8 cellular contexts compared by ENCODE assay signal in genomic region chr5:133051547-133052316, GRCh38. TPM values are rescaled to one million over a fixed set of nuclear protein-coding genes. Genes with fewer than 3 reads are reported as not detected.
A peak's percentile ranks its signal among the peaks of the same experiment; 100 is the strongest.
DNase-seq lines count a peak whose midpoint lies in the region; ATAC-seq and TF ChIP-seq lines count a peak whose summit lies in the region.

TSS of gene HSPA4 (plus strand) at chr5:133052013. CDS start at chr5:133052251, 238 bp downstream.

- 0% methylated on average over 48 to 68 of the region's 68 CpGs for WGBS in ovary, 3 donors
- 1% methylated on average over 36 to 46 of the region's 68 CpGs for WGBS in thyroid gland, 2 donors

- no peaks in the 10 kb centered on the region for H3K36me3 ChIP-seq in ovary
- no peaks in the 10 kb centered on the region for H3K36me3 ChIP-seq in thyroid gland

- H3K4me1 ChIP-seq in ovary (ENCODE audit: insufficient read depth): peaks cover 4% of the 10 kb centered on the region
- H3K4me1 ChIP-seq in thyroid gland: peaks cover 13 to 27% of the 10 kb centered on the region in 2 donors

- ATAC-seq in HG02759 (IDR thresholded peaks at IDR 0.05; ENCODE audit: unreplicated experiment) (peak; percentile 84), Right ventricle myocardium inferior (peak; percentile 94)

- TF ChIP-seq POLR2A in ovary (IDR thresholded peaks at IDR 0.05) (peak; percentile 94), thyroid gland (IDR thresholded peaks at IDR 0.05) (peak; percentile 79 to 97)

- H3K27ac ChIP-seq in ovary (peak within 1 kb of the TSS; percentile 93 to 98), thyroid gland (peak within 1 kb of the TSS; percentile 95 to 100 (median 100))

- TF ChIP-seq CTCF in GM12864 (IDR thresholded peaks at IDR 0.05; ENCODE audit: low read depth, low read length, missing control alignments) (no peak), ovary (IDR thresholded peaks at IDR 0.05) (peak in 1 of 3 donors; percentile 29), thyroid gland (IDR thresholded peaks at IDR 0.05) (peak in 1 of 6 experiments; percentile 2)

- H3K9me3 ChIP-seq in ovary (no peaks in the 10 kb centered on the region), thyroid gland (no peaks in the 10 kb centered on the region)

- peak; percentile 63 for TF ChIP-seq EP300 in ovary (IDR thresholded peaks at IDR 0.05)

- H3K4me3 ChIP-seq in GM12864 (ENCODE audit: low read depth, low read length) (peak within 1 kb of the TSS; percentile 83), ovary (peak within 1 kb of the TSS; percentile 93), thyroid gland (replicated peaks in 1 of 3) (peak within 1 kb of the TSS; percentile 77 to 99 (median 99))

- intact Hi-C loops in Right ventricle myocardium inferior (cut with DNase I) (loop anchor here (2.0 kb wide), 1 partner anchor 89 kb away; the partner anchor contains the start of gene AFF4), ovary (cut with DNase I) (loop anchor here in 1 of 4 donors (5.0 kb wide), 1 partner anchor 89 kb away; the partner anchor contains the start of gene AFF4), thyroid gland (cut with DNase I) (loop anchor here (10.0 kb wide), 2 partner anchors 87 to 557 kb away; partner anchors contain the start of genes AFF4 and IRF1)

- DNase-seq in GM12864 (ENCODE audit: low read depth) (peak; percentile 96), NCI-H1417 (lab: John Stamatoyannopoulos, UW) (peak; percentile 91 to 97 (median 97)), SW 1271 (lab: John Stamatoyannopoulos, UW) (peak; percentile 98 to 99), Right ventricle myocardium inferior (ENCODE audit: missing footprints) (peak; percentile 98), ovary (peak; percentile 97 to 99 (median 98)), thyroid gland (peak; percentile 98 to 99)
- DNase-seq in activated naive CD8-positive, alpha-beta T cell treated with anti-CD3 and anti-CD28 coated beads, Interleukin-2, amount 50 U/mL, for 16 hours (ENCODE audit: low read depth, low spot score): peak; percentile 86

- H3K27me3 ChIP-seq in ovary (no peaks in the 10 kb centered on the region), thyroid gland (no peaks in the 10 kb centered on the region)

RNA-seq across cellular contexts. Expression of gene HSPA4, which starts in this region (rescaled TPM):
- total RNA-seq in Right ventricle myocardium inferior (77.4 TPM), ovary (10 to 100 TPM; 25.0 to 82.3 (median 61.1) TPM), thyroid gland (10 to 100 TPM; 49.9 to 72.0 (median 70.5) TPM)
- polyA plus RNA-seq in ovary: 10 to 100 TPM; 18.8 to 86.3 TPM

Comparison
In these comparisons a context has a peak if more than half of its experiments do, and no peak if none do; other contexts are left out.
1. Peak in every context shown above with its lines: DNase-seq, ATAC-seq, H3K4me3 ChIP-seq and H3K27ac ChIP-seq.